Comparison of ENCODE assay signal across 1 cellular context in the genomic region with DNA sequence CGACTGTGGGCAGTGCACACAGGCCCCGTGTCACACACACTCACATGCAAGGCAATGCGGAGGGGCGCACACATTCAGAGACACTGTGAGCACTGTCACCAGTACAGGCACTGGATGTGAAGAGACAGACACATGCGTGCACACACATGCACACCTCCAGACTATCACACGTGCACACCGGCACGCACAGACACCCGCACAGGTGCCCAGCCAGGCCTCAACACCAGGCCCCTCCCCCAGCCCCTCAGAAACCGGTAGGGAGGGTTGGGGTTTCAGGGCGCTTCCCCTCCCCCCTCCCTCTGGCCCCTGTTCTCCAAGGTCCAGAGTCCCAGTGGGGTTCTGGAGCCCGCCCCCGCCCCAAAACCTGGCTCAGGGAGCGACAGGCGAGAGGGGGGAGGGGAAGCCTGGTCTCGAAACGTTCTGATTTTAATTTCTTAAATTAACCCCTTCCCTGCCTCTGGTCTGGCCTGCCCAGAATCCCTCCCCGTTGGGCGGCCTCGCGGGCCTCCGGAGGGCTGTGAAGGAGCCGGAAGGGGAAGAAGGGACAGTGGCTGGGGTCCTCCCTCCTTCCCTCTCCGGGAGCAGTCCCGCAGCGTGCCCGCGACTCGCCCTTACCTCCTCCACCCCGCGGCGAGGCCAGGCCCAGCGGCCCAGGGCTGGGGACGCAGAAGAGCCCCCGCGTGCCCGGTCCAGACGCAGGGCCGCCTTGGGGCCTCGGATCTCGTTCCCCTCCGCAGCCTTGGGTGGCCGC.
A peak's percentile ranks its signal among the peaks of the same experiment; 100 is the strongest.
TF ChIP-seq lines count a peak whose summit lies in the region.

No MANE protein-coding gene starts in this region.

TF ChIP-seq in K562, 482 proteins besides CTCF, POLR2A, EP300 and RAD21:
- 0 out of 2 replicates have a peak, but pooled peaks have one; percentile 39 for TF ChIP-seq NR3C1 (CRISPR knock-in tag; IDR thresholded peaks at IDR 0.05)
- TF ChIP-seq, protein P1, sequence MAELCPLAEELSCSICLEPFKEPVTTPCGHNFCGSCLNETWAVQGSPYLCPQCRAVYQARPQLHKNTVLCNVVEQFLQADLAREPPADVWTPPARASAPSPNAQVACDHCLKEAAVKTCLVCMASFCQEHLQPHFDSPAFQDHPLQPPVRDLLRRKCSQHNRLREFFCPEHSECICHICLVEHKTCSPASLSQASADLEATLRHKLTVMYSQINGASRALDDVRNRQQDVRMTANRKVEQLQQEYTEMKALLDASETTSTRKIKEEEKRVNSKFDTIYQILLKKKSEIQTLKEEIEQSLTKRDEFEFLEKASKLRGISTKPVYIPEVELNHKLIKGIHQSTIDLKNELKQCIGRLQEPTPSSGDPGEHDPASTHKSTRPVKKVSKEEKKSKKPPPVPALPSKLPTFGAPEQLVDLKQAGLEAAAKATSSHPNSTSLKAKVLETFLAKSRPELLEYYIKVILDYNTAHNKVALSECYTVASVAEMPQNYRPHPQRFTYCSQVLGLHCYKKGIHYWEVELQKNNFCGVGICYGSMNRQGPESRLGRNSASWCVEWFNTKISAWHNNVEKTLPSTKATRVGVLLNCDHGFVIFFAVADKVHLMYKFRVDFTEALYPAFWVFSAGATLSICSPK (IDR thresholded peaks at IDR 0.05; ENCODE audit: borderline replicate concordance): no peak
- TF ChIP-seq, protein P2, sequence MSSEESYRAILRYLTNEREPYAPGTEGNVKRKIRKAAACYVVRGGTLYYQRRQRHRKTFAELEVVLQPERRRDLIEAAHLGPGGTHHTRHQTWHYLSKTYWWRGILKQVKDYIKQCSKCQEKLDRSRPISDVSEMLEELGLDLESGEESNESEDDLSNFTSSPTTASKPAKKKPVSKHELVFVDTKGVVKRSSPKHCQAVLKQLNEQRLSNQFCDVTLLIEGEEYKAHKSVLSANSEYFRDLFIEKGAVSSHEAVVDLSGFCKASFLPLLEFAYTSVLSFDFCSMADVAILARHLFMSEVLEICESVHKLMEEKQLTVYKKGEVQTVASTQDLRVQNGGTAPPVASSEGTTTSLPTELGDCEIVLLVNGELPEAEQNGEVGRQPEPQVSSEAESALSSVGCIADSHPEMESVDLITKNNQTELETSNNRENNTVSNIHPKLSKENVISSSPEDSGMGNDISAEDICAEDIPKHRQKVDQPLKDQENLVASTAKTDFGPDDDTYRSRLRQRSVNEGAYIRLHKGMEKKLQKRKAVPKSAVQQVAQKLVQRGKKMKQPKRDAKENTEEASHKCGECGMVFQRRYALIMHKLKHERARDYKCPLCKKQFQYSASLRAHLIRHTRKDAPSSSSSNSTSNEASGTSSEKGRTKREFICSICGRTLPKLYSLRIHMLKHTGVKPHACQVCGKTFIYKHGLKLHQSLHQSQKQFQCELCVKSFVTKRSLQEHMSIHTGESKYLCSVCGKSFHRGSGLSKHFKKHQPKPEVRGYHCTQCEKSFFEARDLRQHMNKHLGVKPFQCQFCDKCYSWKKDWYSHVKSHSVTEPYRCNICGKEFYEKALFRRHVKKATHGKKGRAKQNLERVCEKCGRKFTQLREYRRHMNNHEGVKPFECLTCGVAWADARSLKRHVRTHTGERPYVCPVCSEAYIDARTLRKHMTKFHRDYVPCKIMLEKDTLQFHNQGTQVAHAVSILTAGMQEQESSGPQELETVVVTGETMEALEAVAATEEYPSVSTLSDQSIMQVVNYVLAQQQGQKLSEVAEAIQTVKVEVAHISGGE (CRISPR knock-in tag; IDR thresholded peaks at IDR 0.05): peak in 1 of 3 experiments; percentile 35; a peak in 1 of 6 replicates
- TF ChIP-seq, protein P3, sequence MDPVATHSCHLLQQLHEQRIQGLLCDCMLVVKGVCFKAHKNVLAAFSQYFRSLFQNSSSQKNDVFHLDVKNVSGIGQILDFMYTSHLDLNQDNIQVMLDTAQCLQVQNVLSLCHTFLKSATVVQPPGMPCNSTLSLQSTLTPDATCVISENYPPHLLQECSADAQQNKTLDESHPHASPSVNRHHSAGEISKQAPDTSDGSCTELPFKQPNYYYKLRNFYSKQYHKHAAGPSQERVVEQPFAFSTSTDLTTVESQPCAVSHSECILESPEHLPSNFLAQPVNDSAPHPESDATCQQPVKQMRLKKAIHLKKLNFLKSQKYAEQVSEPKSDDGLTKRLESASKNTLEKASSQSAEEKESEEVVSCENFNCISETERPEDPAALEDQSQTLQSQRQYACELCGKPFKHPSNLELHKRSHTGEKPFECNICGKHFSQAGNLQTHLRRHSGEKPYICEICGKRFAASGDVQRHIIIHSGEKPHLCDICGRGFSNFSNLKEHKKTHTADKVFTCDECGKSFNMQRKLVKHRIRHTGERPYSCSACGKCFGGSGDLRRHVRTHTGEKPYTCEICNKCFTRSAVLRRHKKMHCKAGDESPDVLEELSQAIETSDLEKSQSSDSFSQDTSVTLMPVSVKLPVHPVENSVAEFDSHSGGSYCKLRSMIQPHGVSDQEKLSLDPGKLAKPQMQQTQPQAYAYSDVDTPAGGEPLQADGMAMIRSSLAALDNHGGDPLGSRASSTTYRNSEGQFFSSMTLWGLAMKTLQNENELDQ (CRISPR knock-in tag; IDR thresholded peaks at IDR 0.05; ENCODE audit: borderline replicate concordance): no peak
- TF ChIP-seq, protein P4, sequence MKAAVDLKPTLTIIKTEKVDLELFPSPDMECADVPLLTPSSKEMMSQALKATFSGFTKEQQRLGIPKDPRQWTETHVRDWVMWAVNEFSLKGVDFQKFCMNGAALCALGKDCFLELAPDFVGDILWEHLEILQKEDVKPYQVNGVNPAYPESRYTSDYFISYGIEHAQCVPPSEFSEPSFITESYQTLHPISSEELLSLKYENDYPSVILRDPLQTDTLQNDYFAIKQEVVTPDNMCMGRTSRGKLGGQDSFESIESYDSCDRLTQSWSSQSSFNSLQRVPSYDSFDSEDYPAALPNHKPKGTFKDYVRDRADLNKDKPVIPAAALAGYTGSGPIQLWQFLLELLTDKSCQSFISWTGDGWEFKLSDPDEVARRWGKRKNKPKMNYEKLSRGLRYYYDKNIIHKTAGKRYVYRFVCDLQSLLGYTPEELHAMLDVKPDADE (conservative IDR thresholded peaks at IDR 0.05; ENCODE audit: control insufficient read depth, low read depth, low read length): 0 out of 2 replicates have a peak, but pooled peaks have one; percentile 19
- TF ChIP-seq, protein P5, sequence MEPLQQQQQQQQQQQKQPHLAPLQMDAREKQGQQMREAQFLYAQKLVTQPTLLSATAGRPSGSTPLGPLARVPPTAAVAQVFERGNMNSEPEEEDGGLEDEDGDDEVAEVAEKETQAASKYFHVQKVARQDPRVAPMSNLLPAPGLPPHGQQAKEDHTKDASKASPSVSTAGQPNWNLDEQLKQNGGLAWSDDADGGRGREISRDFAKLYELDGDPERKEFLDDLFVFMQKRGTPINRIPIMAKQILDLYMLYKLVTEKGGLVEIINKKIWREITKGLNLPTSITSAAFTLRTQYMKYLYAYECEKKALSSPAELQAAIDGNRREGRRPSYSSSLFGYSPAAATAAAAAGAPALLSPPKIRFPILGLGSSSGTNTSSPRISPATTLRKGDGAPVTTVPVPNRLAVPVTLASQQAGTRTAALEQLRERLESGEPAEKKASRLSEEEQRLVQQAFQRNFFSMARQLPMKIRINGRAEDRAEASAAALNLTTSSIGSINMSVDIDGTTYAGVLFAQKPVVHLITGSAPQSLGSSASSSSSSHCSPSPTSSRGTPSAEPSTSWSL (CRISPR knock-in tag; IDR thresholded peaks at IDR 0.05; ENCODE audit: borderline replicate concordance): no peak
- TF ChIP-seq, protein P6, sequence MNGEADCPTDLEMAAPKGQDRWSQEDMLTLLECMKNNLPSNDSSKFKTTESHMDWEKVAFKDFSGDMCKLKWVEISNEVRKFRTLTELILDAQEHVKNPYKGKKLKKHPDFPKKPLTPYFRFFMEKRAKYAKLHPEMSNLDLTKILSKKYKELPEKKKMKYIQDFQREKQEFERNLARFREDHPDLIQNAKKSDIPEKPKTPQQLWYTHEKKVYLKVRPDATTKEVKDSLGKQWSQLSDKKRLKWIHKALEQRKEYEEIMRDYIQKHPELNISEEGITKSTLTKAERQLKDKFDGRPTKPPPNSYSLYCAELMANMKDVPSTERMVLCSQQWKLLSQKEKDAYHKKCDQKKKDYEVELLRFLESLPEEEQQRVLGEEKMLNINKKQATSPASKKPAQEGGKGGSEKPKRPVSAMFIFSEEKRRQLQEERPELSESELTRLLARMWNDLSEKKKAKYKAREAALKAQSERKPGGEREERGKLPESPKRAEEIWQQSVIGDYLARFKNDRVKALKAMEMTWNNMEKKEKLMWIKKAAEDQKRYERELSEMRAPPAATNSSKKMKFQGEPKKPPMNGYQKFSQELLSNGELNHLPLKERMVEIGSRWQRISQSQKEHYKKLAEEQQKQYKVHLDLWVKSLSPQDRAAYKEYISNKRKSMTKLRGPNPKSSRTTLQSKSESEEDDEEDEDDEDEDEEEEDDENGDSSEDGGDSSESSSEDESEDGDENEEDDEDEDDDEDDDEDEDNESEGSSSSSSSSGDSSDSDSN (IDR thresholded peaks at IDR 0.05; ENCODE audit: borderline replicate concordance in 1 of 2, low read depth in 2 of 2, low read length in 2 of 2): 0 out of 4 replicates have a peak, but pooled peaks of 1 of the 2 experiments have one; percentile 45
- TF ChIP-seq RBFOX2 (IDR thresholded peaks at IDR 0.05; ENCODE audit: low read depth, low read length): peak; percentile 46
- 0 out of 2 replicates have a peak, but pooled peaks have one; percentile 10 for TF ChIP-seq CTBP1 (IDR thresholded peaks at IDR 0.05; ENCODE audit: borderline replicate concordance)
- TF ChIP-seq ZBTB7A (IDR thresholded peaks at IDR 0.05; ENCODE audit: borderline replicate concordance, control insufficient read depth, low read depth, low read length): 0 out of 2 replicates have a peak, but pooled peaks have one; percentile 15
- TF ChIP-seq RNF2 (IDR thresholded peaks at IDR 0.05): no peak
- TF ChIP-seq POLR2G (IDR thresholded peaks at IDR 0.05; ENCODE audit: low read depth, low read length): peak; percentile 43; the same call in 1 of the 2 replicates
- no peak for TF ChIP-seq HSF4 (CRISPR knock-in tag; IDR thresholded peaks at IDR 0.05; ENCODE audit: borderline replicate concordance)
- peak; percentile 50 for TF ChIP-seq L3MBTL2 (IDR thresholded peaks at IDR 0.05)
